ENCODE assay signal across 19 cellular contexts in the genomic region with DNA sequence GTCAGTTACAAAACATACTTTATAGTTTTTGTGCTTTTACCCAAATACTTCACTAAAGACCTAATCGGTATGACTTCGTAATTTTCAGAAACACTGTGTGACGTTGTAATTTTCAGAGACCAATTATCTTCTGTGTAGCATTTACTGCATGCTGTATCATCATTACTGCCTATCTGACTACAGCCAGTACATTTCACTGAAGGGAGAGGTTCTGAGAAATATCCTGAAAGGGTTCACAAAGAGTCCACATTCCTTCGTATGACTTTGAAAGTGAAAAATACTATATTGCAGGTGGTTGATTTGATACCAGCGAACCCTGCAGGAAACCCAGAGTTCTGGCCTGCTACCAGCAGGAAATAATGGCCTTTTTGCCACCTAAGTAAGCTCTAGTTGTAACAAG.
DNase-seq lines count a peak whose midpoint lies in the region; TF ChIP-seq lines count a peak whose summit lies in the region.
"Had no signal": no experiment of that assay in that cellular context is flagged by ENCODE, and none has a peak within 500 bp of the region (broad histone marks: within the 10 kb centered on the region; RNA-seq: fewer than 3 reads in every experiment).

No MANE protein-coding gene starts in this region.

- no peak for TF ChIP-seq POLR2A in spleen (IDR thresholded peaks at IDR 0.05)

- H3K27ac ChIP-seq in spleen, result peak overlapping the region in 5 of 8 donors; percentile 14 to 48 (median 27)
- H3K27ac ChIP-seq: ovary, tibial artery had no signal

- H3K4me3 ChIP-seq in choroid plexus epithelial cell (ENCODE audit: low read depth, low read length), result no peak overlapping the region
- H3K4me3 ChIP-seq in spleen, result no peak overlapping the region
- H3K4me3 ChIP-seq: ovary, skin epidermis, tibial artery had no signal

- no peaks in the 10 kb centered on the region for H3K9me3 ChIP-seq in spleen
- H3K9me3 ChIP-seq: ovary, tibial artery had no signal

- no peaks in the 10 kb centered on the region for H3K27me3 ChIP-seq in spleen (replicated peaks in 1 of 7)
- H3K27me3 ChIP-seq: ovary, tibial artery had no signal

- TF ChIP-seq CTCF in choroid plexus epithelial cell (conservative IDR thresholded peaks at IDR 0.05; ENCODE audit: low read depth, low read length), result peak; percentile 43
- TF ChIP-seq CTCF in spleen (IDR thresholded peaks at IDR 0.05 in 8 of 11, conservative IDR thresholded peaks at IDR 0.05 in 3 of 11), result no peak

- H3K36me3 ChIP-seq in spleen, result peaks cover 0 to 2% (median 0%) of the 10 kb centered on the region in 6 donors
- H3K36me3 ChIP-seq: ovary, tibial artery had no signal

- DNase-seq in EH (ENCODE audit: low read depth) (peak; percentile 12), choroid plexus epithelial cell (ENCODE audit: low read depth) (peak; percentile 80), left kidney (ENCODE audit: low read depth, low spot score) (peak; percentile 22), spleen (no peak), T-helper 2 cell (no peak), Kasumi-1 (lab: John Stamatoyannopoulos, UW) (no peak), SKM-1 treated with dmso at 0.1 percent for 144 hours (lab: John Stamatoyannopoulos, UW; ENCODE audit: unreplicated experiment) (no peak), C1 segment of cervical spinal cord (lab: John Stamatoyannopoulos, UW) (no peak)
- DNase-seq: ACHN; activated CD4-positive, alpha-beta T cell treated with anti-CD3 and anti-CD28 coated beads, Interleukin-2, amount 10 ng/mL, durations not matched to agents 7 days and 5 days; activated naive CD4-positive, alpha-beta T cell; CD4-positive, CD25-positive, alpha-beta regulatory T cell; DMS79 treated with DMSO at 0.1 percent for 48 hours; hippocampal formation; NCI-H1436 treated with DMSO at 0.1 percent for 48 hours; NK-92 treated with Interleukin-12 subunit alpha and Interleukin-12 subunit beta, amount 100 ng/mL, for 24 hours; ovary; tibial artery had no signal

- 54 to 70% (median 60%) methylated on average over 5 of the region's 5 CpGs for WGBS in spleen, 5 donors

- peaks cover 0 to 8% (median 0%) of the 10 kb centered on the region in 6 donors for H3K4me1 ChIP-seq in spleen
- H3K4me1 ChIP-seq: tibial artery had no signal

- intact Hi-C loops in spleen (cut with DNase I; ENCODE audit: low total_unique reads), result loop anchor here (5.0 to 10.0 kb wide), 2 partner anchors 343 to 1000 kb away; no protein-coding TSS in a partner anchor

Comparison
In these comparisons a context has a peak if more than half of its experiments do, and no peak if none do; other contexts are left out.
1. DNase-seq: peak in EH (single experiment), choroid plexus epithelial cell (single experiment) and left kidney (single experiment); none in spleen (single experiment), T-helper 2 cell (0 of 5), Kasumi-1 (0 of 2), SKM-1 treated with dmso at 0.1 percent for 144 hours (single experiment) and C1 segment of cervical spinal cord (0 of 14).